Comparison of ENCODE assay signal across 8 cellular contexts in the genomic region with DNA sequence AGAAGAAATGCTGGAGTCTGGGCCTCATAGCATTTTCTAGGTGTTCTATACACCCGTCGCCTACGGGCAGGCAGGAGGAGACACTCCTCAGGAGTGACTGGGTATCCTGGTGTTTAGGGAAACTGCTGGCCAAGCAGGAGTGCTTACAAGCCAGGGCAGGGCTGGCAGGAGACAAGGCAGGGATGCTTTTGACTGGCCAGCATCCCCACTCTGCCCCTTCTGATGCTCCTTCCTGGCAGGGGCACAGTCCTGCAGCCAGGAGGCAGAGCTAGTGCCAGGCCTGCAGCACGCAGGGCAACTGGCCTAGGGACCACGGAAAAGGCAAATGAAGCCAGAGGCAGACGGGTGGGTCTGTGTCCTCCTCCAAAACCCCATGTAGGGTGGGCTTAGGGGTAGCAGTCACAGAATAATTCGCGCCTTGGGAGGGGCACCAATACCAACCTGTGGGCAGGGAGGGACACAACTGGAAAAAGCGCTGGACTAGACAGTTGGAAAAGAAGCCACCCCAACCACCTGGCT. TPM values are rescaled to one million over a fixed set of nuclear protein-coding genes. Genes with fewer than 3 reads are reported as not detected.
DNase-seq lines count a peak whose midpoint lies in the region; ATAC-seq and TF ChIP-seq lines count a peak whose summit lies in the region.

No MANE protein-coding gene starts in this region.

- POLR2A ChIA-PET in CD4-positive, alpha-beta memory T cell (lab: Charles Lee; ENCODE audit: partially characterized antibody), result interaction anchor here (1.0 to 1.7 kb wide), 3 partner anchors 10 to 57 kb away, joined by 3 to 8 read pairs (median 3); no protein-coding TSS in a partner anchor

- H3K9me3 ChIP-seq in CD4-positive, alpha-beta memory T cell (ENCODE audit: control insufficient read depth in 1 of 2, low read length in 2 of 2), result no peaks in the 10 kb centered on the region
- H3K9me3 ChIP-seq in Karpas-422 (ENCODE audit: low read length) (no peaks in the 10 kb centered on the region), body of pancreas (no peaks in the 10 kb centered on the region)

- H3K4me3 Mint-ChIP-seq in CD4-positive, alpha-beta memory T cell, result peak overlapping the region; percentile 83 to 89 (median 86)
- H3K4me3 Mint-ChIP-seq in mesothelial cell of epicardium, result peak overlapping the region; percentile 70

- ATAC-seq in body of pancreas (no peak), HG02884 (IDR thresholded peaks at IDR 0.05; ENCODE audit: unreplicated experiment) (no peak)

- peaks cover 21% of the 10 kb centered on the region for H4K20me1 ChIP-seq in Karpas-422 (ENCODE audit: insufficient read depth, low read depth, low read length)

- CTCF ChIA-PET in CD4-positive, alpha-beta memory T cell (lab: Charles Lee; ENCODE audit: partially characterized antibody), result interaction anchor here (1.5 to 17.7 kb wide), 6 partner anchors 13 to 70 kb away, joined by 3 to 475 read pairs (median 6); no protein-coding TSS in a partner anchor

- TF ChIP-seq CTCF in body of pancreas (IDR thresholded peaks at IDR 0.05) (peak in 3 of 7 experiments; percentile 12 to 29 (median 25)), mesothelial cell of epicardium (IDR thresholded peaks at IDR 0.05; ENCODE audit: unreplicated experiment) (no peak)

- intact Hi-C loops in CD4-positive, alpha-beta memory T cell (cut with micrococcal nuclease), result no loop called here
- intact Hi-C loops in body of pancreas (cut with DNase I), result no loop called here

- H3K4me2 ChIP-seq in Karpas-422 (ENCODE audit: low read depth, low read length, poor library complexity, severe bottlenecking), result peak overlapping the region; percentile 94

- H3K36me3 ChIP-seq in CD4-positive, alpha-beta memory T cell (ENCODE audit: insufficient read depth, low read length), result peaks cover 10% of the 10 kb centered on the region
- H3K36me3 ChIP-seq in Karpas-422 (ENCODE audit: insufficient read depth, low read length), result peaks cover 15% of the 10 kb centered on the region; the same call in 1 of the 2 replicates
- H3K36me3 ChIP-seq in body of pancreas (replicated peaks in 1 of 2; ENCODE audit: insufficient read depth in 1 of 2, low read depth in 2 of 2), result peaks cover 0 to 9% of the 10 kb centered on the region in 2 donors

- H3K27ac Mint-ChIP-seq in CD4-positive, alpha-beta memory T cell, result peak overlapping the region in 6 of 7 donors; percentile 52 to 83 (median 76)
- no peak overlapping the region for H3K27ac Mint-ChIP-seq in mesothelial cell of epicardium

- DNase-seq in CD4-positive, alpha-beta memory T cell, result no peak
- DNase-seq in Karpas-422 (peak; percentile 71), body of pancreas (peak in 1 of 4 donors; percentile 40), mesothelial cell of epicardium (ENCODE audit: low spot score in 2 of 2, unreplicated experiment in 2 of 2) (no peak), OCI-M1 (lab: John Stamatoyannopoulos, UW) (no peak), middle frontal gyrus (ENCODE audit: extremely low spot score, low spot score) (no peak)
- no peak for DNase-seq in stimulated activated CD8-positive, alpha-beta memory T cell treated with anti-CD3 and anti-CD28 coated beads, Interleukin-4, amount 100 ng/mL, for 48 hours

- peaks cover 26% of the 10 kb centered on the region for H3K79me2 ChIP-seq in Karpas-422 (ENCODE audit: low read length)

- H2AFZ ChIP-seq in Karpas-422 (ENCODE audit: low read length), result 0 out of 2 replicates have a peak overlapping the region, but pooled peaks have one; percentile 23

- peaks cover 53% of the 10 kb centered on the region for H3K4me1 ChIP-seq in CD4-positive, alpha-beta memory T cell (ENCODE audit: insufficient read depth, low read length)
- H3K4me1 ChIP-seq in Karpas-422 (ENCODE audit: low read length) (peaks cover 35% of the 10 kb centered on the region), body of pancreas (peaks cover 27% of the 10 kb centered on the region)

- H3K9me2 ChIP-seq in Karpas-422 (replicated peaks; ENCODE audit: insufficient read depth, low read length), result no peaks in the 10 kb centered on the region

- H3K27ac ChIP-seq in CD4-positive, alpha-beta memory T cell (ENCODE audit: low read depth, low read length), result peak overlapping the region; percentile 55
- H3K27ac ChIP-seq in Karpas-422 (ENCODE audit: low read length), result peak overlapping the region; percentile 60
- H3K27ac ChIP-seq in body of pancreas, result peak overlapping the region in 3 of 4 donors; percentile 24 to 38 (median 32)

- H3K4me1 Mint-ChIP-seq in CD4-positive, alpha-beta memory T cell, result peaks cover 30 to 53% (median 44%) of the 10 kb centered on the region in 4 donors
- H3K4me1 Mint-ChIP-seq in mesothelial cell of epicardium, result peaks cover 35% of the 10 kb centered on the region

- H3K4me3 ChIP-seq in CD4-positive, alpha-beta memory T cell (ENCODE audit: low read length in 2 of 2), result peak overlapping the region; percentile 20 to 60
- H3K4me3 ChIP-seq in Karpas-422 (ENCODE audit: low read length), result peak overlapping the region; percentile 93
- peak overlapping the region; percentile 57 to 92 for H3K4me3 ChIP-seq in body of pancreas

- TF ChIP-seq POLR2A in body of pancreas (IDR thresholded peaks at IDR 0.05), result no peak

- 52 to 71% methylated on average over 3 to 9 of the region's 9 CpGs for WGBS in body of pancreas, 2 donors

- no peaks in the 10 kb centered on the region for H3K27me3 ChIP-seq in CD4-positive, alpha-beta memory T cell (ENCODE audit: insufficient read depth, low read length)
- no peaks in the 10 kb centered on the region for H3K27me3 ChIP-seq in Karpas-422 (ENCODE audit: low read length)
- no peaks in the 10 kb centered on the region for H3K27me3 ChIP-seq in body of pancreas

- peak overlapping the region; percentile 96 for H3K9ac ChIP-seq in Karpas-422 (ENCODE audit: low read length)

- H3K36me3 Mint-ChIP-seq in CD4-positive, alpha-beta memory T cell, result peaks cover 8 to 25% of the 10 kb centered on the region in 2 donors
- peaks cover 7% of the 10 kb centered on the region for H3K36me3 Mint-ChIP-seq in mesothelial cell of epicardium

- no peaks in the 10 kb centered on the region for H3K27me3 Mint-ChIP-seq in CD4-positive, alpha-beta memory T cell
- H3K27me3 Mint-ChIP-seq in mesothelial cell of epicardium (ENCODE audit: low read depth), result no peaks in the 10 kb centered on the region

- no peaks in the 10 kb centered on the region for H3K9me3 Mint-ChIP-seq in CD4-positive, alpha-beta memory T cell
- H3K9me3 Mint-ChIP-seq in mesothelial cell of epicardium, result no peaks in the 10 kb centered on the region

RNA-seq across cellular contexts. Expression of a gene that starts 4.9 kb away (rescaled TPM):
- 10 to 100 TPM; 48.0 to 49.4 TPM for total RNA-seq in CD4-positive, alpha-beta memory T cell
- 10 to 100 TPM; 43.0 to 55.9 TPM for polyA plus RNA-seq in CD4-positive, alpha-beta memory T cell
- total RNA-seq in Karpas-422 (2014; rRNA removed; shearing (Covaris generic); ENCODE audit: low replicate concordance), result 30.5 and 50.1 TPM in 2 replicates
- total RNA-seq in body of pancreas (10 to 100 TPM; 23.9 to 46.1 TPM), mesothelial cell of epicardium (39.3 to 41.9 TPM (median 41.7 TPM) in 3 replicates)

RNA-seq across cellular contexts. Expression of a gene that starts 43.4 kb away (rescaled TPM):
- total RNA-seq in CD4-positive, alpha-beta memory T cell, result under 1 TPM; 0.52 to 0.58 TPM
- polyA plus RNA-seq in CD4-positive, alpha-beta memory T cell, result under 1 TPM; 0.11 to 0.16 TPM
- not detected in 2 replicates for total RNA-seq in Karpas-422 (2014; rRNA removed; shearing (Covaris generic); ENCODE audit: low replicate concordance)
- 1 to 10 TPM in 1 of 2 donors, not detected in 1; 7.6 TPM for total RNA-seq in body of pancreas
- 7.9 to 9.5 TPM (median 9.1 TPM) in 3 replicates for total RNA-seq in mesothelial cell of epicardium

RNA-seq across cellular contexts. Expression of a gene that starts 50.8 kb away (rescaled TPM):
- 1 to 10 TPM; 3.4 to 4.5 TPM for total RNA-seq in CD4-positive, alpha-beta memory T cell
- polyA plus RNA-seq in CD4-positive, alpha-beta memory T cell, result 1 to 10 TPM; 2.4 to 3.7 TPM
- 16.3 and 32.2 TPM in 2 replicates for total RNA-seq in Karpas-422 (2014; rRNA removed; shearing (Covaris generic); ENCODE audit: low replicate concordance)
- 1 to 10 TPM; 7.9 to 9.1 TPM for total RNA-seq in body of pancreas
- 25.1 to 27.1 TPM (median 25.6 TPM) in 3 replicates for total RNA-seq in mesothelial cell of epicardium

Comparison
In these comparisons a context has a peak if more than half of its experiments do, and no peak if none do; other contexts are left out.
1. H3K4me3 ChIP-seq: peak in every context shown above with its lines; median percentile 93 in Karpas-422; 74 in body of pancreas; 40 in CD4-positive, alpha-beta memory T cell.